8 cellular contexts compared by ENCODE assay signal in the genomic region with DNA sequence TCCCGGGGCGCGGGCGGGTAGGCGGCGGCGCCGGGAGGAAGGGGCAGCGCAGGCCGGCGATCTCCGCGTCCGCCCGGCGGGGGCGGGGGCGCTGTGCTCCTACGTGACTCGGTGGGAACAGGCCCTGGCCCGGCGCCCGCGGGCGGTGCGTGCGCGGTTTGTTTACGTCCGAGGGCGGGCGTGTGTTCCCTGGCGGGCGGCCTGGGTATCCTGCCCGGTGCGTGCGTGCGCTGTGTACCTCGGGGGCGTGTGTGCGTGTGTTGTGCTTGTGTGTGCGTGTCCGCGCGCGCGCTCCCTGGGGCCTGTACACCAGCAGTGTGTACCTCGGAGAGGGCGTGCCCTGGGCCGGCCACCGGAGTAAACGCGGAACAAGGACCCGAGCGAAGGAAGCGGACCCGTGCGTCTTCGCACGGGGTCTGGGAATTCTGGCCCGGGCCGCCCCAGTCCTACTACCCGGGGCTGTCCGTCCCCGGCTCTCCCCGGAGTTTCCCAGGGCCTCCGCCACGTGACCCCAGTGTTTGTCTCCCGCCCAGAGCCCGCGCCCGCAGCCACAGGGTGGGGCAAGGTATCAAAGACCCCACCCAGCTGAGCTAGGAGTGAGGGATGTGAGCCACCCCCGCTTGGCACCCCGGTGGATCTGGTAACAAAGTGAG. TPM values are rescaled to one million over a fixed set of nuclear protein-coding genes. Genes with fewer than 3 reads are reported as not detected.
A peak's percentile ranks its signal among the peaks of the same experiment; 100 is the strongest.
DNase-seq lines count a peak whose midpoint lies in the region; ATAC-seq and TF ChIP-seq lines count a peak whose summit lies in the region.

No MANE protein-coding gene starts in this region.

- DNase-seq in Caco-2 (peak; percentile 57 to 72), NAMALWA (ENCODE audit: low spot score) (peak; percentile 67), medulla oblongata (ENCODE audit: extremely low spot score) (peak; percentile 68), NCI-H1694 (lab: John Stamatoyannopoulos, UW) (no peak)
- DNase-seq in activated CD4-positive, alpha-beta T cell treated with anti-CD3 and anti-CD28 coated beads, Interleukin-2, amount 50 U/mL, for 4 hours, result peak; percentile 29 to 40
- peak; percentile 50 for DNase-seq in effector CD4-positive, alpha-beta T cell
- peak; percentile 59 to 81 for DNase-seq in stimulated activated effector memory CD8-positive, alpha-beta T cell treated with anti-CD3 and anti-CD28 coated beads, Interleukin-12 subunit alpha, Interleukin-12 subunit beta, amount 100 ng/mL, for 72 hours (ENCODE audit: low spot score in 2 of 2)

- H3K36me3 Mint-ChIP-seq in Caco-2 (ENCODE audit: insufficient read depth, unreplicated experiment), result peaks cover 29% of the 10 kb centered on the region
- peaks cover 67% of the 10 kb centered on the region for H3K36me3 Mint-ChIP-seq in stimulated activated effector memory CD8-positive, alpha-beta T cell treated with anti-CD3 and anti-CD28 coated beads, Interleukin-12 subunit alpha, Interleukin-12 subunit beta, amount 100 ng/mL, for 72 hours

- H3K36me3 ChIP-seq in Caco-2 (ENCODE audit: control insufficient read depth, insufficient read depth, low read length), result no peaks in the 10 kb centered on the region

- H3K27ac Mint-ChIP-seq in Caco-2 (ENCODE audit: unreplicated experiment), result peak overlapping the region; percentile 43
- H3K27ac Mint-ChIP-seq in stimulated activated effector memory CD8-positive, alpha-beta T cell treated with anti-CD3 and anti-CD28 coated beads, Interleukin-12 subunit alpha, Interleukin-12 subunit beta, amount 100 ng/mL, for 72 hours, result peak overlapping the region; percentile 93

- H3K4me3 ChIP-seq in Caco-2 (ENCODE audit: low read depth, low read length), result peak overlapping the region; percentile 99

- H3K4me1 Mint-ChIP-seq in Caco-2 (ENCODE audit: low read depth, unreplicated experiment), result peaks cover 13% of the 10 kb centered on the region
- peaks cover 53% of the 10 kb centered on the region for H3K4me1 Mint-ChIP-seq in stimulated activated effector memory CD8-positive, alpha-beta T cell treated with anti-CD3 and anti-CD28 coated beads, Interleukin-12 subunit alpha, Interleukin-12 subunit beta, amount 100 ng/mL, for 72 hours

- H3K4me1 ChIP-seq in Caco-2, result peaks cover 9% of the 10 kb centered on the region; the same call in 1 of the 2 replicates

- no peaks in the 10 kb centered on the region for H3K9me3 Mint-ChIP-seq in Caco-2 (ENCODE audit: unreplicated experiment)
- no peaks in the 10 kb centered on the region for H3K9me3 Mint-ChIP-seq in stimulated activated effector memory CD8-positive, alpha-beta T cell treated with anti-CD3 and anti-CD28 coated beads, Interleukin-12 subunit alpha, Interleukin-12 subunit beta, amount 100 ng/mL, for 72 hours

- POLR2A ChIA-PET in Caco-2 (lab: Charles Lee), result interaction anchor here (0.5 to 1.4 kb wide), 7 partner anchors 16 to 115 kb away, joined by 3 to 15 read pairs (median 5); a partner anchor contains a TSS

- no peaks in the 10 kb centered on the region for H3K9me3 ChIP-seq in Caco-2

- intact Hi-C loops in Caco-2 (cut with micrococcal nuclease; ENCODE audit: unreplicated experiment), result loop anchor here (2.0 to 5.0 kb wide), 2 partner anchors 22 to 370 kb away; a partner anchor contains a TSS

- CTCF ChIA-PET in Caco-2 (lab: Charles Lee), result interaction anchor here (0.6 to 1.6 kb wide), 4 partner anchors 16 to 150 kb away, joined by 3 to 6 read pairs (median 4); no protein-coding TSS in a partner anchor

- BruUV-seq in Caco-2 (replicated peaks; lab: Mats Ljungman, UMichigan), result TSS peak; percentile 30

- H3K27me3 ChIP-seq in Caco-2 (replicated peaks; ENCODE audit: control insufficient read depth, insufficient read depth, low read length), result no peaks in the 10 kb centered on the region

- ATAC-seq in GM21723 (IDR thresholded peaks at IDR 0.05; ENCODE audit: unreplicated experiment), result peak; percentile 26
- peak; percentile 59 for ATAC-seq in stimulated activated effector memory CD8-positive, alpha-beta T cell treated with anti-CD3 and anti-CD28 coated beads, Interleukin-12 subunit alpha, Interleukin-12 subunit beta, amount 100 ng/mL, for 72 hours

- peak overlapping the region; percentile 78 for H3K4me3 Mint-ChIP-seq in Caco-2 (ENCODE audit: unreplicated experiment)
- H3K4me3 Mint-ChIP-seq in stimulated activated effector memory CD8-positive, alpha-beta T cell treated with anti-CD3 and anti-CD28 coated beads, Interleukin-12 subunit alpha, Interleukin-12 subunit beta, amount 100 ng/mL, for 72 hours, result peak overlapping the region; percentile 71

- no peaks in the 10 kb centered on the region for H3K27me3 Mint-ChIP-seq in Caco-2 (ENCODE audit: insufficient read depth, unreplicated experiment)

- no peak for TF ChIP-seq CTCF in Caco-2 (IDR thresholded peaks at IDR 0.05; ENCODE audit: insufficient read depth in 1 of 2, low read depth in 1 of 2, low read length in 1 of 2, severe bottlenecking in 1 of 2, unreplicated experiment in 1 of 2)

RNA-seq across cellular contexts. Expression of a gene that starts 0.8 kb away (rescaled TPM):
- total RNA-seq in Caco-2 (2022), result 6.8 and 9.0 TPM in 2 replicates

RNA-seq across cellular contexts. Expression of a gene that starts 20.9 kb away (rescaled TPM):
- total RNA-seq in Caco-2 (2022), result 18.7 and 19.2 TPM in 2 replicates
